9 cellular contexts compared by ENCODE assay signal in genomic region chr11:96045622-96046456, GRCh38.
DNase-seq lines count a peak whose midpoint lies in the region; ATAC-seq and TF ChIP-seq lines count a peak whose summit lies in the region.
"Had no signal": no experiment of that assay in that cellular context is flagged by ENCODE, and none has a peak within 500 bp of the region (broad histone marks: within the 10 kb centered on the region; RNA-seq: fewer than 3 reads in every experiment).

No MANE protein-coding gene starts in this region.

- H2AFZ ChIP-seq in neural progenitor cell (replicated peaks): no peak overlapping the region

- H3K4me1 Mint-ChIP-seq in neural progenitor cell: peaks cover 39% of the 10 kb centered on the region
- peaks cover 0 to 9% of the 10 kb centered on the region in 2 donors for H3K4me1 Mint-ChIP-seq in effector memory CD8-positive, alpha-beta T cell (ENCODE audit: low read depth in 2 of 2)

- H3K4me1 ChIP-seq in gastroesophageal sphincter: peaks cover 3 to 20% (median 7%) of the 10 kb centered on the region in 3 donors
- peaks cover 11% of the 10 kb centered on the region for H3K4me1 ChIP-seq in neural progenitor cell
- H3K4me1 ChIP-seq in mucosa of descending colon (ENCODE audit: low read depth): no peaks in the 10 kb centered on the region

- H3K36me3 ChIP-seq in BJ (ENCODE audit: control insufficient read depth, insufficient read depth, low read length) (no peaks in the 10 kb centered on the region; the same call in 1 of the 2 replicates), gastroesophageal sphincter (no peaks in the 10 kb centered on the region), neural progenitor cell (no peaks in the 10 kb centered on the region), mucosa of descending colon (ENCODE audit: low read depth) (no peaks in the 10 kb centered on the region)

- peak overlapping the region; percentile 15 for H3K4me3 Mint-ChIP-seq in neural progenitor cell
- H3K4me3 Mint-ChIP-seq in effector memory CD8-positive, alpha-beta T cell: no peak overlapping the region
- H3K4me3 Mint-ChIP-seq: dendritic cell treated with granulocyte-macrophage colony-stimulating factor and Interleukin-4, amounts not matched to agents 40 ng/mL and 50 ng/mL, for 4 days had no signal

- peak overlapping the region; percentile 7 for H3K27ac Mint-ChIP-seq in neural progenitor cell
- peak overlapping the region in 1 of 2 donors; percentile 20 for H3K27ac Mint-ChIP-seq in effector memory CD8-positive, alpha-beta T cell
- H3K27ac Mint-ChIP-seq: dendritic cell treated with granulocyte-macrophage colony-stimulating factor and Interleukin-4, amounts not matched to agents 40 ng/mL and 50 ng/mL, for 4 days had no signal

- ATAC-seq in gastroesophageal sphincter (peak; percentile 87), HG02588 (IDR thresholded peaks at IDR 0.05; ENCODE audit: unreplicated experiment) (no peak), mucosa of descending colon (no peak)
- ATAC-seq in effector memory CD8-positive, alpha-beta T cell (replicated peaks): no peak

- H3K27ac ChIP-seq in gastroesophageal sphincter (peak overlapping the region; percentile 64 to 77 (median 72)), neural progenitor cell (no peak overlapping the region)

- intact Hi-C loops in mucosa of descending colon (cut with DNase I, micrococcal nuclease): no loop called here

- no peak overlapping the region for H3K9ac ChIP-seq in neural progenitor cell

- H3K79me2 ChIP-seq in neural progenitor cell (ENCODE audit: low read depth): no peaks in the 10 kb centered on the region

- 7 to 21% methylated on average over 6 to 9 of the region's 11 CpGs for WGBS in gastroesophageal sphincter (ENCODE audit: low coverage in 1 of 2), 2 donors

- peaks cover 3% of the 10 kb centered on the region for H3K27me3 Mint-ChIP-seq in neural progenitor cell (ENCODE audit: insufficient read depth, low read depth)
- no peaks in the 10 kb centered on the region for H3K27me3 Mint-ChIP-seq in effector memory CD8-positive, alpha-beta T cell
- H3K27me3 Mint-ChIP-seq: dendritic cell treated with granulocyte-macrophage colony-stimulating factor and Interleukin-4, amounts not matched to agents 40 ng/mL and 50 ng/mL, for 4 days had no signal

- no peak for TF ChIP-seq POLR2A in gastroesophageal sphincter (IDR thresholded peaks at IDR 0.05)

- peak; percentile 54 for TF ChIP-seq CTCF in BJ (IDR thresholded peaks at IDR 0.05; ENCODE audit: insufficient read depth, low read depth, low read length)
- peak in 3 of 4 experiments; percentile 28 to 59 (median 40) for TF ChIP-seq CTCF in gastroesophageal sphincter (IDR thresholded peaks at IDR 0.05)
- peak; percentile 48 for TF ChIP-seq CTCF in neural progenitor cell (IDR thresholded peaks at IDR 0.05)
- TF ChIP-seq CTCF in mucosa of descending colon (IDR thresholded peaks at IDR 0.05): no peak

- TF ChIP-seq EP300 in gastroesophageal sphincter (IDR thresholded peaks at IDR 0.05): no peak

- DNase-seq in BJ (ENCODE audit: low read depth): peak; percentile 76
- DNase-seq in RPMI8226: peak; percentile 88
- DNase-seq in neural progenitor cell (ENCODE audit: low spot score): peak; percentile 55
- no peak for DNase-seq in cortex of kidney (lab: John Stamatoyannopoulos, UW)
- no peak for DNase-seq in effector memory CD8-positive, alpha-beta T cell
- no peak for DNase-seq in mucosa of descending colon

- peaks cover 6% of the 10 kb centered on the region for H3K9me3 Mint-ChIP-seq in neural progenitor cell
- H3K9me3 Mint-ChIP-seq in effector memory CD8-positive, alpha-beta T cell: no peaks in the 10 kb centered on the region
- H3K9me3 Mint-ChIP-seq: dendritic cell treated with granulocyte-macrophage colony-stimulating factor and Interleukin-4, amounts not matched to agents 40 ng/mL and 50 ng/mL, for 4 days had no signal

- CTCF ChIA-PET in BJ (lab: Yijun Ruan, JAX): interaction anchor here (0.5 to 2.0 kb wide), 3 partner anchors 10 to 196 kb away, joined by 3 to 9 read pairs (median 4); no protein-coding TSS in a partner anchor

- no peaks in the 10 kb centered on the region for H3F3A ChIP-seq in neural progenitor cell (ENCODE audit: low read depth)

- POLR2A ChIA-PET in BJ (lab: Charles Lee): interaction anchor here (0.6 kb wide), 2 partner anchors 283 to 1394 kb away, joined by 4 to 5 read pairs; no protein-coding TSS in a partner anchor

- H4K20me1 ChIP-seq in neural progenitor cell (ENCODE audit: low read depth): no peaks in the 10 kb centered on the region

- H3K27me3 ChIP-seq in BJ (ENCODE audit: control insufficient read depth, insufficient read depth, low read length) (no peaks in the 10 kb centered on the region), gastroesophageal sphincter (no peaks in the 10 kb centered on the region), neural progenitor cell (no peaks in the 10 kb centered on the region)

- peaks cover 11% of the 10 kb centered on the region for H3K36me3 Mint-ChIP-seq in neural progenitor cell
- peaks cover 2% of the 10 kb centered on the region for H3K36me3 Mint-ChIP-seq in effector memory CD8-positive, alpha-beta T cell (ENCODE audit: insufficient read depth)

- H3K4me2 ChIP-seq in neural progenitor cell: peak overlapping the region; percentile 53

- H3K4me3 ChIP-seq in BJ (ENCODE audit: low read depth, low read length) (no peak overlapping the region), gastroesophageal sphincter (peak overlapping the region; percentile 28 to 37), neural progenitor cell (no peak overlapping the region), mucosa of descending colon (no peak overlapping the region)

- H3K9me3 ChIP-seq in gastroesophageal sphincter (no peaks in the 10 kb centered on the region), neural progenitor cell (ENCODE audit: low read depth) (no peaks in the 10 kb centered on the region), mucosa of descending colon (no peaks in the 10 kb centered on the region)

Comparison
In these comparisons a context has a peak if more than half of its experiments do, and no peak if none do; other contexts are left out.
1. DNase-seq: peak in BJ (single experiment), RPMI8226 (single experiment) and neural progenitor cell (single experiment); none in cortex of kidney (single experiment), effector memory CD8-positive, alpha-beta T cell (0 of 3) and mucosa of descending colon (0 of 3).
2. H3K4me3 ChIP-seq: peak in gastroesophageal sphincter (2 of 2); none in BJ (single experiment), neural progenitor cell (single experiment) and mucosa of descending colon (single experiment).